ENCODE assay signal across 8 cellular contexts in genomic region chr17:55527520-55528118, GRCh38. TPM values are rescaled to one million over a fixed set of nuclear protein-coding genes. Genes with fewer than 3 reads are reported as not detected.
DNase-seq lines count a peak whose midpoint lies in the region; ATAC-seq and TF ChIP-seq lines count a peak whose summit lies in the region.

No MANE protein-coding gene starts in this region.

- H3K27ac ChIP-seq in brain microvascular endothelial cell, result no peak overlapping the region
- H3K27ac ChIP-seq in aorta (ENCODE audit: low read depth in 1 of 2, low read length in 2 of 2), result no peak overlapping the region

- TF ChIP-seq CTCF in GM10248 (IDR thresholded peaks at IDR 0.05; ENCODE audit: control extremely low read depth, extremely low read depth, low read depth, missing control alignments), result peak; percentile 63
- TF ChIP-seq CTCF in brain microvascular endothelial cell (IDR thresholded peaks at IDR 0.05; ENCODE audit: low read depth, low read length, missing control alignments), result peak; percentile 74

- H3K4me1 ChIP-seq in aorta (ENCODE audit: control insufficient read depth in 1 of 2, insufficient read depth in 2 of 2, low read length in 2 of 2), result no peaks in the 10 kb centered on the region

- no peaks in the 10 kb centered on the region for H3K36me3 ChIP-seq in brain microvascular endothelial cell (replicated peaks)
- no peaks in the 10 kb centered on the region for H3K36me3 ChIP-seq in aorta (ENCODE audit: control insufficient read depth in 1 of 2, insufficient read depth in 2 of 2, low read length in 1 of 2)

- no peaks in the 10 kb centered on the region for H3K4me1 Mint-ChIP-seq in effector memory CD8-positive, alpha-beta T cell (ENCODE audit: low read depth in 2 of 2)

- no peak overlapping the region for H3K4me3 Mint-ChIP-seq in effector memory CD8-positive, alpha-beta T cell

- no peaks in the 10 kb centered on the region for H3K9me3 ChIP-seq in aorta (ENCODE audit: control insufficient read depth, low read length)

- H3K27ac Mint-ChIP-seq in effector memory CD8-positive, alpha-beta T cell, result no peak overlapping the region

- no peaks in the 10 kb centered on the region for H3K27me3 ChIP-seq in brain microvascular endothelial cell (replicated peaks)
- H3K27me3 ChIP-seq in aorta (ENCODE audit: control insufficient read depth in 1 of 2, insufficient read depth in 2 of 2, low read length in 1 of 2), result peaks cover 0 to 2% of the 10 kb centered on the region in 2 donors

- H3K9me3 Mint-ChIP-seq in effector memory CD8-positive, alpha-beta T cell, result no peaks in the 10 kb centered on the region

- H3K27me3 Mint-ChIP-seq in effector memory CD8-positive, alpha-beta T cell, result peaks cover 0 to 14% of the 10 kb centered on the region in 2 donors

- H3K4me3 ChIP-seq in brain microvascular endothelial cell (ENCODE audit: low read depth, low read length) (no peak overlapping the region), aorta (ENCODE audit: low read length in 2 of 2) (no peak overlapping the region)

- ATAC-seq in left colon, result peak; percentile 47
- peak; percentile 84 for ATAC-seq in aorta (ENCODE audit: low FRiP score)
- no peak for ATAC-seq in effector memory CD8-positive, alpha-beta T cell (replicated peaks)
- ATAC-seq in HG02938 (IDR thresholded peaks at IDR 0.05; ENCODE audit: unreplicated experiment), result no peak

- in situ Hi-C loops in brain microvascular endothelial cell (cut with HindIII; ENCODE audit: low pct_ligation_motif_present, low sequenced_read_pairs), result no loop called here

- 71 to 72% methylated on average over 5 of the region's 5 CpGs for WGBS in aorta, 2 donors

- POLR2A ChIA-PET in GM10248 (lab: Yijun Ruan, JAX), result no interaction called here

- intact Hi-C loops in left colon (cut with DNase I, micrococcal nuclease), result loop anchor here in 1 of 2 donors (2.0 to 10.0 kb wide), 4 partner anchors 75 to 787 kb away; no protein-coding TSS in a partner anchor
- intact Hi-C loops in aorta (cut with DNase I), result loop anchor here (2.0 to 5.0 kb wide), 3 partner anchors 190 to 245 kb away; no protein-coding TSS in a partner anchor

- DNase-seq in A172 (ENCODE audit: low spot score), result peak; percentile 39
- DNase-seq in GM10248 (ENCODE audit: extremely low spot score), result no peak
- peak; percentile 41 for DNase-seq in NCI-H345 (lab: John Stamatoyannopoulos, UW)
- peak; percentile 47 for DNase-seq in brain microvascular endothelial cell
- no peak for DNase-seq in left colon
- DNase-seq in aorta, result no peak
- no peak for DNase-seq in effector memory CD8-positive, alpha-beta T cell

- CTCF ChIA-PET in GM10248 (lab: Yijun Ruan, JAX), result interaction anchor here (0.9 to 6.5 kb wide), 18 partner anchors 9 to 246 kb away, joined by 3 to 119 read pairs (median 8); partner anchors contain the start of genes PCTP and TMEM100

- H3K36me3 Mint-ChIP-seq in effector memory CD8-positive, alpha-beta T cell (ENCODE audit: insufficient read depth), result no peaks in the 10 kb centered on the region

RNA-seq across cellular contexts. Expression of gene SMIM36, which starts 16.4 kb away (rescaled TPM):
- not detected in 2 replicates for total RNA-seq in A172 (2014; rRNA removed; shearing (Covaris generic))
- total RNA-seq in left colon (not detected), aorta (not detected)
- polyA plus RNA-seq in aorta, result not detected

Comparison
In these comparisons a context has a peak if more than half of its experiments do, and no peak if none do; other contexts are left out.
1. DNase-seq: peak in A172 (single experiment), NCI-H345 (single experiment) and brain microvascular endothelial cell (single experiment); none in GM10248 (single experiment), left colon (0 of 2), aorta (0 of 2) and effector memory CD8-positive, alpha-beta T cell (0 of 3).
2. ATAC-seq: peak in left colon (single experiment) and aorta (single experiment); none in effector memory CD8-positive, alpha-beta T cell (single experiment) and HG02938 (single experiment).